17 cellular contexts compared by ENCODE assay signal in genomic region chr18:58132595-58133191, GRCh38.
DNase-seq lines count a peak whose midpoint lies in the region; TF ChIP-seq lines count a peak whose summit lies in the region.
"Had no signal": no experiment of that assay in that cellular context is flagged by ENCODE, and none has a peak within 500 bp of the region (broad histone marks: within the 10 kb centered on the region; RNA-seq: fewer than 3 reads in every experiment).

No MANE protein-coding gene starts in this region.

- no peak for TF ChIP-seq CTCF in AG10803 (conservative IDR thresholded peaks at IDR 0.05; ENCODE audit: low read length)

- intact Hi-C loops in posterior vena cava (cut with DNase I): no loop called here

- no peak overlapping the region for H3K4me3 ChIP-seq in AG10803 (ENCODE audit: low read length)

- DNase-seq in AG10803 (ENCODE audit: low read depth) (peak; percentile 75), GM04504 (ENCODE audit: low read depth) (peak; percentile 6), fibroblast of peridontal ligament (ENCODE audit: extremely low read depth) (peak; percentile 83), renal cortical epithelial cell (ENCODE audit: low read depth) (peak; percentile 17), NCI-H2196 treated with DMSO at 0.1 percent for 48 hours (lab: John Stamatoyannopoulos, UW; ENCODE audit: unreplicated experiment) (no peak), posterior vena cava (ENCODE audit: low spot score) (no peak)
- DNase-seq in activated CD8-positive, alpha-beta memory T cell treated with anti-CD3 and anti-CD28 coated beads for 24 hours: no peak
- DNase-seq: Calu3; CD4-positive, CD25-positive, alpha-beta regulatory T cell; GOT3; MM.1S; NCI-H1105 treated with DMSO at 0.1 percent for 48 hours; NCI-H1930; NCI-H2171; NCI-H510A; SIG-M5; SW 1271 had no signal

Comparison
In these comparisons a context has a peak if more than half of its experiments do, and no peak if none do; other contexts are left out.
1. DNase-seq: peak in AG10803 (single experiment), GM04504 (single experiment), fibroblast of peridontal ligament (single experiment) and renal cortical epithelial cell (single experiment); none in activated CD8-positive, alpha-beta memory T cell treated with anti-CD3 and anti-CD28 coated beads for 24 hours (single experiment), NCI-H2196 treated with DMSO at 0.1 percent for 48 hours (single experiment) and posterior vena cava (single experiment).